Comparison of ENCODE assay signal across 21 cellular contexts in genomic region chr2:65999103-65999502, GRCh38.
DNase-seq lines count a peak whose midpoint lies in the region; ATAC-seq and TF ChIP-seq lines count a peak whose summit lies in the region.
"Had no signal": no experiment of that assay in that cellular context is flagged by ENCODE, and none has a peak within 500 bp of the region (broad histone marks: within the 10 kb centered on the region; RNA-seq: fewer than 3 reads in every experiment).

No MANE protein-coding gene starts in this region.

- no peaks in the 10 kb centered on the region for H3K9me3 ChIP-seq in upper lobe of right lung
- H3K9me3 ChIP-seq: BE2C had no signal

- no peak overlapping the region for H3K27ac ChIP-seq in upper lobe of right lung
- H3K27ac ChIP-seq: HL-60 had no signal

- ATAC-seq in upper lobe of right lung = peak; percentile 42
- ATAC-seq: HCT116 had no signal

- intact Hi-C loops in upper lobe of right lung (cut with DNase I) = no loop called here

- no peak overlapping the region for H3K4me3 ChIP-seq in upper lobe of right lung

- no peaks in the 10 kb centered on the region for H3K27me3 ChIP-seq in upper lobe of right lung
- H3K27me3 ChIP-seq: BE2C had no signal

- DNase-seq in NCI-H1105 treated with DMSO at 0.1 percent for 48 hours (lab: John Stamatoyannopoulos, UW) (peak; percentile 34), NCI-H1105 (lab: John Stamatoyannopoulos, UW) (no peak), NCI-H510A treated with DMSO at 0.1 percent for 48 hours (lab: John Stamatoyannopoulos, UW) (peak; percentile 40), NCI-H510A (lab: John Stamatoyannopoulos, UW) (no peak), NCI-H69 (lab: John Stamatoyannopoulos, UW) (peak; percentile 18), upper lobe of right lung (no peak), GM19238 (ENCODE audit: insufficient read length, low spot score) (no peak), NCI-H226 (no peak)
- DNase-seq: ACHN; BE2C; C1 segment of cervical spinal cord; CD4-positive, CD25-positive, alpha-beta regulatory T cell; CD8-positive, alpha-beta memory T cell; COR-L47; DMS153; GDM1; GOT3; H7; HFFc6 had no signal

- no peaks in the 10 kb centered on the region for H3K36me3 ChIP-seq in upper lobe of right lung
- H3K36me3 ChIP-seq: BE2C had no signal

- TF ChIP-seq CTCF in upper lobe of right lung (IDR thresholded peaks at IDR 0.05) = no peak

- no peaks in the 10 kb centered on the region for H3K4me1 ChIP-seq in upper lobe of right lung
- H3K4me1 ChIP-seq: BE2C had no signal

Comparison
In these comparisons a context has a peak if more than half of its experiments do, and no peak if none do; other contexts are left out.
1. DNase-seq: peak in NCI-H1105 treated with DMSO at 0.1 percent for 48 hours (single experiment), NCI-H510A treated with DMSO at 0.1 percent for 48 hours (single experiment) and NCI-H69 (single experiment); none in NCI-H1105 (single experiment), NCI-H510A (single experiment), upper lobe of right lung (single experiment), GM19238 (single experiment) and NCI-H226 (single experiment).